In the genomic region with DNA sequence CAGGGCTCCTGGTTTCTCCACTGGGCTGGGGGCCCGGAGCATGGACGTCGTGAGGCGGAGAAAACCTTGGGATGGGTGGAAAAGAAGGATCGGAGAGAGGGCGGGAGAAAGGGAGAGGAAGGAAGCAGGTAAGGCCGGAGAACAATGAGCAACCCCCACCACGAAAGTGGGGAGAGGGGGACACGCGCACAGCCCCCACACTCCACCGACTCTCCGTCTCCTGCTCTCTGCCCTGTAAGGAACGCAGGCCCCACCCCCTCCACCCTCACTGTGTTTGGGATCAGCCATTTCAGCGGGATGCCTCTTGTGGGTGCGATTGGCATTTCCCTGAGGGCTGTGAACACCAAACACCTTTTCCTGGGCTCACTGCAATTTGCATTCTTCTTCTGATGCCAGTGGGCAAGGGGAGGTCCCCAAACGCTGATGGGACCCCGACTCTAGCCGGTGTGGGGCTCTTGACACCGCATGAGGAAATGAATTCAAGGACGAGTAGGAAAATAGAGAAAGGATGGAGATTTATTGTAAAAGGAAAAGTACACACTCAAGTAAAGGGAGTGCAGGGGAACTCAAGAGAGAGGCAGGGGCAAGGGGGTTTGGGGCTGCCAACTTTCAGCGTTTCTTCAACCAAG, we compare ENCODE assay signal across 14 cellular contexts. TPM values are rescaled to one million over a fixed set of nuclear protein-coding genes. Genes with fewer than 3 reads are reported as not detected.
DNase-seq lines count a peak whose midpoint lies in the region; ATAC-seq and TF ChIP-seq lines count a peak whose summit lies in the region.
"Had no signal": no experiment of that assay in that cellular context is flagged by ENCODE, and none has a peak within 500 bp of the region (broad histone marks: within the 10 kb centered on the region; RNA-seq: fewer than 3 reads in every experiment).

No MANE protein-coding gene starts in this region.

- H3K27ac ChIP-seq in body of pancreas, result no peak overlapping the region
- no peak overlapping the region for H3K27ac ChIP-seq in suprapubic skin

- peaks cover 8% of the 10 kb centered on the region for H3K4me1 Mint-ChIP-seq in activated CD4-positive, alpha-beta T cell treated with anti-CD3 and anti-CD28 coated beads, Interleukin-2, amount 10 ng/mL, durations not matched to agents 24 days and 14 days
- H3K4me1 Mint-ChIP-seq in activated T-helper 1 cell treated with anti-CD3 and anti-CD28 coated beads, Interleukin-12 subunit alpha, Interleukin-12 subunit beta, Interleukin-2, Interleukin-4 antibody, amounts not matched to agents 30 ng/mL and 10 ng/mL and 1 ng/mL, durations not matched to agents 14 hours and 24 hours and 36 hours (ENCODE audit: low read depth), result peaks cover 5% of the 10 kb centered on the region

- H3K4me3 ChIP-seq in body of pancreas (no peak overlapping the region), suprapubic skin (peak overlapping the region; percentile 32)

- H3K36me3 ChIP-seq in body of pancreas (replicated peaks in 1 of 2; ENCODE audit: insufficient read depth in 1 of 2, low read depth in 2 of 2) (no peaks in the 10 kb centered on the region), suprapubic skin (no peaks in the 10 kb centered on the region)

- H3K4me1 ChIP-seq in body of pancreas, result peaks cover 15% of the 10 kb centered on the region
- peaks cover 15% of the 10 kb centered on the region for H3K4me1 ChIP-seq in suprapubic skin

- TF ChIP-seq CTCF in body of pancreas (IDR thresholded peaks at IDR 0.05) (no peak), suprapubic skin (IDR thresholded peaks at IDR 0.05) (no peak)

- WGBS in body of pancreas, 2 donors, result 8 to 11% methylated on average over 21 of the region's 21 CpGs
- WGBS in suprapubic skin, result 6% methylated on average over 21 of the region's 21 CpGs

- ATAC-seq in body of pancreas, result peak; percentile 45
- ATAC-seq in GM19035 (IDR thresholded peaks at IDR 0.05; ENCODE audit: unreplicated experiment), result no peak

- no peaks in the 10 kb centered on the region for H3K36me3 Mint-ChIP-seq in activated CD4-positive, alpha-beta T cell treated with anti-CD3 and anti-CD28 coated beads, Interleukin-2, amount 10 ng/mL, durations not matched to agents 24 days and 14 days (ENCODE audit: low read depth)
- peaks cover 1% of the 10 kb centered on the region for H3K36me3 Mint-ChIP-seq in activated T-helper 1 cell treated with anti-CD3 and anti-CD28 coated beads, Interleukin-12 subunit alpha, Interleukin-12 subunit beta, Interleukin-2, Interleukin-4 antibody, amounts not matched to agents 30 ng/mL and 10 ng/mL and 1 ng/mL, durations not matched to agents 14 hours and 24 hours and 36 hours (ENCODE audit: low read depth)

- H3K9me3 ChIP-seq in body of pancreas (no peaks in the 10 kb centered on the region), suprapubic skin (no peaks in the 10 kb centered on the region)

- H3K4me3 Mint-ChIP-seq in activated CD4-positive, alpha-beta T cell treated with anti-CD3 and anti-CD28 coated beads, Interleukin-2, amount 10 ng/mL, durations not matched to agents 24 days and 14 days, result no peak overlapping the region
- H3K4me3 Mint-ChIP-seq in activated T-helper 1 cell treated with anti-CD3 and anti-CD28 coated beads, Interleukin-12 subunit alpha, Interleukin-12 subunit beta, Interleukin-2, Interleukin-4 antibody, amounts not matched to agents 30 ng/mL and 10 ng/mL and 1 ng/mL, durations not matched to agents 14 hours and 24 hours and 36 hours, result no peak overlapping the region

- H3K27me3 Mint-ChIP-seq in activated CD4-positive, alpha-beta T cell treated with anti-CD3 and anti-CD28 coated beads, Interleukin-2, amount 10 ng/mL, durations not matched to agents 24 days and 14 days, result peaks cover 77% of the 10 kb centered on the region
- peaks cover 77% of the 10 kb centered on the region for H3K27me3 Mint-ChIP-seq in activated T-helper 1 cell treated with anti-CD3 and anti-CD28 coated beads, Interleukin-12 subunit alpha, Interleukin-12 subunit beta, Interleukin-2, Interleukin-4 antibody, amounts not matched to agents 30 ng/mL and 10 ng/mL and 1 ng/mL, durations not matched to agents 14 hours and 24 hours and 36 hours (ENCODE audit: insufficient read depth)

- no peak for TF ChIP-seq POLR2A in body of pancreas (IDR thresholded peaks at IDR 0.05)
- no peak for TF ChIP-seq POLR2A in suprapubic skin (IDR thresholded peaks at IDR 0.05)

- in situ Hi-C loops in KBM-7 (cut with MboI; ENCODE audit: low pct_unique_long_range_greater_than_20kb, low sequenced_read_pairs), result no loop called here

- H3K27ac Mint-ChIP-seq in activated CD4-positive, alpha-beta T cell treated with anti-CD3 and anti-CD28 coated beads, Interleukin-2, amount 10 ng/mL, durations not matched to agents 24 days and 14 days, result peak overlapping the region; percentile 19
- H3K27ac Mint-ChIP-seq in activated T-helper 1 cell treated with anti-CD3 and anti-CD28 coated beads, Interleukin-12 subunit alpha, Interleukin-12 subunit beta, Interleukin-2, Interleukin-4 antibody, amounts not matched to agents 30 ng/mL and 10 ng/mL and 1 ng/mL, durations not matched to agents 14 hours and 24 hours and 36 hours, result no peak overlapping the region

- intact Hi-C loops in activated CD4-positive, alpha-beta T cell treated with anti-CD3 and anti-CD28 coated beads, Interleukin-2, amount 10 ng/mL, durations not matched to agents 24 days and 14 days (cut with micrococcal nuclease), result no loop called here
- intact Hi-C loops in body of pancreas (cut with DNase I), result no loop called here
- intact Hi-C loops in activated T-helper 1 cell treated with anti-CD3 and anti-CD28 coated beads, Interleukin-12 subunit alpha, Interleukin-12 subunit beta, Interleukin-2, Interleukin-4 antibody, amounts not matched to agents 30 ng/mL and 10 ng/mL and 1 ng/mL, durations not matched to agents 14 hours and 24 hours and 36 hours (cut with micrococcal nuclease), result no loop called here

- peaks cover 7 to 35% of the 10 kb centered on the region in 2 donors for H3K27me3 ChIP-seq in body of pancreas
- peaks cover 78% of the 10 kb centered on the region for H3K27me3 ChIP-seq in suprapubic skin

- no peaks in the 10 kb centered on the region for H3K9me3 Mint-ChIP-seq in activated CD4-positive, alpha-beta T cell treated with anti-CD3 and anti-CD28 coated beads, Interleukin-2, amount 10 ng/mL, durations not matched to agents 24 days and 14 days
- no peaks in the 10 kb centered on the region for H3K9me3 Mint-ChIP-seq in activated T-helper 1 cell treated with anti-CD3 and anti-CD28 coated beads, Interleukin-12 subunit alpha, Interleukin-12 subunit beta, Interleukin-2, Interleukin-4 antibody, amounts not matched to agents 30 ng/mL and 10 ng/mL and 1 ng/mL, durations not matched to agents 14 hours and 24 hours and 36 hours
- H3K9me3 Mint-ChIP-seq: stimulated activated naive CD8-positive, alpha-beta T cell treated with anti-CD3 and anti-CD28 coated beads, Interleukin-15, amount 100 ng/mL, for 72 hours had no signal

- no peak for TF ChIP-seq EP300 in suprapubic skin (IDR thresholded peaks at IDR 0.05)

- no peak for DNase-seq in activated CD4-positive, alpha-beta T cell treated with anti-CD3 and anti-CD28 coated beads, Interleukin-2, amount 10 ng/mL, durations not matched to agents 24 days and 14 days
- no peak for DNase-seq in activated CD4-positive, alpha-beta T cell treated with anti-CD3 and anti-CD28 coated beads for 1 hour
- DNase-seq in body of pancreas (no peak), left kidney (ENCODE audit: low read depth, low spot score) (peak; percentile 45), suprapubic skin (ENCODE audit: low spot score in 2 of 2) (peak in 1 of 2 donors; percentile 61), KBM-7 (no peak)
- no peak for DNase-seq in activated T-helper 1 cell treated with anti-CD3 and anti-CD28 coated beads, Interleukin-12 subunit alpha, Interleukin-12 subunit beta, Interleukin-2, Interleukin-4 antibody, amounts not matched to agents 30 ng/mL and 10 ng/mL and 1 ng/mL, durations not matched to agents 14 hours and 24 hours and 36 hours (ENCODE audit: low spot score)
- DNase-seq: amniotic stem cell; NCI-H1417; stimulated activated CD4-positive, alpha-beta T cell treated with anti-CD3 and anti-CD28 coated beads, Interleukin-4, amount 100 ng/mL, for 24 hours; stimulated activated naive CD8-positive, alpha-beta T cell treated with anti-CD3 and anti-CD28 coated beads, Interleukin-15, amount 100 ng/mL, for 72 hours had no signal

RNA-seq across cellular contexts. Expression of a gene that starts 13.0 kb away (rescaled TPM):
- total RNA-seq in activated CD4-positive, alpha-beta T cell treated with anti-CD3 and anti-CD28 coated beads, Interleukin-2, amount 10 ng/mL, durations not matched to agents 24 days and 14 days, result not detected in 2 replicates
- not detected for total RNA-seq in body of pancreas
- 1 to 10 TPM; 1.6 to 8.0 (median 4.2) TPM for total RNA-seq in suprapubic skin
- total RNA-seq in activated T-helper 1 cell treated with anti-CD3 and anti-CD28 coated beads, Interleukin-12 subunit alpha, Interleukin-12 subunit beta, Interleukin-2, Interleukin-4 antibody, amounts not matched to agents 30 ng/mL and 10 ng/mL and 1 ng/mL, durations not matched to agents 14 hours and 24 hours and 36 hours, result not detected in 2 replicates
- total RNA-seq: activated CD8-positive, alpha-beta memory T cell treated with anti-CD3 and anti-CD28 coated beads for 36 hours; posterior vena cava had no signal

RNA-seq across cellular contexts. Expression of a gene that starts 30.6 kb away (rescaled TPM):
- 0.47 and 0.57 TPM in 2 replicates for total RNA-seq in activated CD4-positive, alpha-beta T cell treated with anti-CD3 and anti-CD28 coated beads, Interleukin-2, amount 10 ng/mL, durations not matched to agents 24 days and 14 days
- total RNA-seq in body of pancreas (under 1 TPM in 1 of 2 donors, not detected in 1; 0.78 TPM), suprapubic skin (1 to 10 TPM in 1 of 4 donors, under 1 TPM in 1, not detected in 2; 0.78 to 2.1 TPM)
- total RNA-seq in activated T-helper 1 cell treated with anti-CD3 and anti-CD28 coated beads, Interleukin-12 subunit alpha, Interleukin-12 subunit beta, Interleukin-2, Interleukin-4 antibody, amounts not matched to agents 30 ng/mL and 10 ng/mL and 1 ng/mL, durations not matched to agents 14 hours and 24 hours and 36 hours, result 0.56 TPM in 1 of 2 replicates, not detected in the other
